In genomic region chr14:25049127-25049558, GRCh38 we compare ENCODE assay signal across 8 cellular contexts. TPM values are rescaled to one million over a fixed set of nuclear protein-coding genes. Genes with fewer than 3 reads are reported as not detected.
A peak's percentile ranks its signal among the peaks of the same experiment; 100 is the strongest.
DNase-seq lines count a peak whose midpoint lies in the region; ATAC-seq and TF ChIP-seq lines count a peak whose summit lies in the region.

No MANE protein-coding gene starts in this region.

- H3K4me3 Mint-ChIP-seq in glutamatergic neuron (ENCODE audit: unreplicated experiment), result peak overlapping the region; percentile 85

- H3K4me1 ChIP-seq in PC-9 (replicated peaks; ENCODE audit: insufficient read depth), result no peaks in the 10 kb centered on the region

- BruUV-seq in PC-9 (replicated peaks; lab: Mats Ljungman, UMichigan), result no TSS peak

- H3K4me1 Mint-ChIP-seq in glutamatergic neuron (ENCODE audit: low read depth, unreplicated experiment), result peaks cover 6% of the 10 kb centered on the region

- H2AFZ ChIP-seq in PC-9, result 0 out of 2 replicates have a peak overlapping the region, but pooled peaks have one; percentile 60

- POLR2A ChIA-PET in PC-9 (lab: Charles Lee; ENCODE audit: unreplicated experiment), result interaction anchor here (0.6 kb wide), 1 partner anchor 83 kb away, joined by 4 read pairs; no protein-coding TSS in a partner anchor

- peak overlapping the region; percentile 68 for H3K4me2 ChIP-seq in PC-9

- H3K4me3 ChIP-seq in AG10803 (ENCODE audit: low read length) (peak overlapping the region; percentile 70), PC-9 (peak overlapping the region; percentile 52)

- peaks cover 33% of the 10 kb centered on the region for H3K27me3 ChIP-seq in PC-9 (ENCODE audit: insufficient read depth, low read depth)

- CTCF ChIA-PET in PC-9 (lab: Charles Lee), result no interaction called here

- H3K27ac ChIP-seq in PC-9, result no peak overlapping the region

- no peaks in the 10 kb centered on the region for H3F3A ChIP-seq in PC-9 (ENCODE audit: insufficient read depth, low read depth)

- no peaks in the 10 kb centered on the region for H3K9me2 ChIP-seq in PC-9 (ENCODE audit: insufficient read depth)

- peaks cover 13% of the 10 kb centered on the region for H3K27me3 Mint-ChIP-seq in glutamatergic neuron (ENCODE audit: unreplicated experiment)

- intact Hi-C loops in PC-9 (cut with micrococcal nuclease; ENCODE audit: unreplicated experiment) (loop anchor here (5.0 kb wide), 1 partner anchor 242 kb away; no protein-coding TSS in a partner anchor), posterior vena cava (cut with DNase I) (loop anchor here (10.0 kb wide), 3 partner anchors 66 to 234 kb away; no protein-coding TSS in a partner anchor)

- H3K36me3 Mint-ChIP-seq in glutamatergic neuron (ENCODE audit: unreplicated experiment), result no peaks in the 10 kb centered on the region

- H3K27ac Mint-ChIP-seq in glutamatergic neuron (ENCODE audit: unreplicated experiment), result no peak overlapping the region

- ATAC-seq in omental fat pad (ENCODE audit: low FRiP score), result peak; percentile 7

- no peak for TF ChIP-seq CTCF in AG10803 (conservative IDR thresholded peaks at IDR 0.05; ENCODE audit: low read length)
- no peak for TF ChIP-seq CTCF in PC-9 (conservative IDR thresholded peaks at IDR 0.05)
- TF ChIP-seq CTCF in glutamatergic neuron (IDR thresholded peaks at IDR 0.05; ENCODE audit: partially characterized antibody, unreplicated experiment), result no peak
- TF ChIP-seq CTCF in omental fat pad (IDR thresholded peaks at IDR 0.05), result no peak

- H3K9me3 ChIP-seq in PC-9 (ENCODE audit: insufficient read depth, low read depth), result no peaks in the 10 kb centered on the region

- peaks cover 6% of the 10 kb centered on the region for H3K9me3 Mint-ChIP-seq in glutamatergic neuron (ENCODE audit: unreplicated experiment)

- no peaks in the 10 kb centered on the region for H3K36me3 ChIP-seq in PC-9 (ENCODE audit: low read depth)

- peak; percentile 8 for DNase-seq in AG10803 (ENCODE audit: low read depth)
- DNase-seq in PC-9, result peak in 1 of 2 experiments; percentile 3
- no peak for DNase-seq in glutamatergic neuron
- DNase-seq in omental fat pad (ENCODE audit: low spot score), result no peak
- DNase-seq in OCI-M2 (lab: John Stamatoyannopoulos, UW; ENCODE audit: unreplicated experiment), result no peak
- DNase-seq in posterior vena cava (ENCODE audit: low spot score), result no peak
- no peak for DNase-seq in T-helper 9 cell
- no peak for DNase-seq in stimulated activated naive CD4-positive, alpha-beta T cell treated with Interleukin-2 at 50 U/mL for 16 hours (lab: John Stamatoyannopoulos, UW)

- H4K20me1 ChIP-seq in PC-9 (ENCODE audit: insufficient read depth), result no peaks in the 10 kb centered on the region

- no peaks in the 10 kb centered on the region for H3K79me2 ChIP-seq in PC-9 (ENCODE audit: low read depth)

RNA-seq across cellular contexts. Expression of gene STXBP6, which starts 0.8 kb away (rescaled TPM):
- total RNA-seq in PC-9 (2021) (10.0 and 12.3 TPM in 2 replicates), glutamatergic neuron (ENCODE audit: unreplicated experiment) (0.49 TPM), omental fat pad (10 to 100 TPM in 2 of 4 donors, 1 to 10 TPM in 2; 4.4 to 19.9 (median 8.2) TPM), posterior vena cava (10 to 100 TPM in 1 of 2 donors, 1 to 10 TPM in 1; 8.9 to 14.9 TPM)
